1 cellular context compared by ENCODE assay signal in the genomic region with DNA sequence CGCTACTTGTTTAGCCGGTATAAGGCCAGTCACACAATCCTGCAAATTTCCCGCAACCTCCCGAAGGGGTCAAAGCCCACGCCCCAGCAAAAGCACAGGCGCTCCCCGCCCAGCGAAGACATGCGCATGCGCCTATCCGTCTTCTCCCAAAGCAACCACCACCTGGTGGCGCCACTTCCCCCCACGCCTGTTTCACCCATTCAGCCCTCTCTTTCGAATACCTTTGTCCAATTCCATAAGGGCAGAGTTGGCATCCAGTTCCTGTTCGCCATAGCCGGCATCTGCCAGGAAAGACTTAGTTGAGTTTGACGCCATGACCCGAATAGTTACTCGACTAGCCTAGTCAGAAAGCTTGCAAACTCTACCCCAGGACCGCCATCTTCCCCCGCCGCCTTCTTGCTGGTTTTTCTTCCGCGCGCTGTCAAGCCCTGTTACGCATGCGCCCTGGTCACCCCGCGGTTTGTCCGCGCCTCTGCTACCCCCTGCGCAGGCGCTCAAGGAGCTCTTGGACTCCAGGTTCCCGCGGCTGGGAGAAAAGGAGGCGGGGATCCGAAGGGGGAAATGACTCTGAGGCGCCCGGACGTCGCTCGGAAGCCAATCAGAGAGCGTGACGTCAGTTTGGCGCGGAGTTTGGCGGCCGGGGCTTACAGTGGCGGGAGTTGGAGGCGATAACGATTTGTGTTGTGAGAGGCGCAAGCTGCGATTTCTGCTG.
A peak's percentile ranks its signal among the peaks of the same experiment; 100 is the strongest.
TF ChIP-seq lines count a peak whose summit lies in the region.

A gene with protein sequence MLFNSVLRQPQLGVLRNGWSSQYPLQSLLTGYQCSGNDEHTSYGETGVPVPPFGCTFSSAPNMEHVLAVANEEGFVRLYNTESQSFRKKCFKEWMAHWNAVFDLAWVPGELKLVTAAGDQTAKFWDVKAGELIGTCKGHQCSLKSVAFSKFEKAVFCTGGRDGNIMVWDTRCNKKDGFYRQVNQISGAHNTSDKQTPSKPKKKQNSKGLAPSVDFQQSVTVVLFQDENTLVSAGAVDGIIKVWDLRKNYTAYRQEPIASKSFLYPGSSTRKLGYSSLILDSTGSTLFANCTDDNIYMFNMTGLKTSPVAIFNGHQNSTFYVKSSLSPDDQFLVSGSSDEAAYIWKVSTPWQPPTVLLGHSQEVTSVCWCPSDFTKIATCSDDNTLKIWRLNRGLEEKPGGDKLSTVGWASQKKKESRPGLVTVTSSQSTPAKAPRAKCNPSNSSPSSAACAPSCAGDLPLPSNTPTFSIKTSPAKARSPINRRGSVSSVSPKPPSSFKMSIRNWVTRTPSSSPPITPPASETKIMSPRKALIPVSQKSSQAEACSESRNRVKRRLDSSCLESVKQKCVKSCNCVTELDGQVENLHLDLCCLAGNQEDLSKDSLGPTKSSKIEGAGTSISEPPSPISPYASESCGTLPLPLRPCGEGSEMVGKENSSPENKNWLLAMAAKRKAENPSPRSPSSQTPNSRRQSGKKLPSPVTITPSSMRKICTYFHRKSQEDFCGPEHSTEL (plus strand): TSS at position 626 of the 712 bp plus-strand sequence. CDS start 143 bp downstream, outside the sequence.
A gene with protein sequence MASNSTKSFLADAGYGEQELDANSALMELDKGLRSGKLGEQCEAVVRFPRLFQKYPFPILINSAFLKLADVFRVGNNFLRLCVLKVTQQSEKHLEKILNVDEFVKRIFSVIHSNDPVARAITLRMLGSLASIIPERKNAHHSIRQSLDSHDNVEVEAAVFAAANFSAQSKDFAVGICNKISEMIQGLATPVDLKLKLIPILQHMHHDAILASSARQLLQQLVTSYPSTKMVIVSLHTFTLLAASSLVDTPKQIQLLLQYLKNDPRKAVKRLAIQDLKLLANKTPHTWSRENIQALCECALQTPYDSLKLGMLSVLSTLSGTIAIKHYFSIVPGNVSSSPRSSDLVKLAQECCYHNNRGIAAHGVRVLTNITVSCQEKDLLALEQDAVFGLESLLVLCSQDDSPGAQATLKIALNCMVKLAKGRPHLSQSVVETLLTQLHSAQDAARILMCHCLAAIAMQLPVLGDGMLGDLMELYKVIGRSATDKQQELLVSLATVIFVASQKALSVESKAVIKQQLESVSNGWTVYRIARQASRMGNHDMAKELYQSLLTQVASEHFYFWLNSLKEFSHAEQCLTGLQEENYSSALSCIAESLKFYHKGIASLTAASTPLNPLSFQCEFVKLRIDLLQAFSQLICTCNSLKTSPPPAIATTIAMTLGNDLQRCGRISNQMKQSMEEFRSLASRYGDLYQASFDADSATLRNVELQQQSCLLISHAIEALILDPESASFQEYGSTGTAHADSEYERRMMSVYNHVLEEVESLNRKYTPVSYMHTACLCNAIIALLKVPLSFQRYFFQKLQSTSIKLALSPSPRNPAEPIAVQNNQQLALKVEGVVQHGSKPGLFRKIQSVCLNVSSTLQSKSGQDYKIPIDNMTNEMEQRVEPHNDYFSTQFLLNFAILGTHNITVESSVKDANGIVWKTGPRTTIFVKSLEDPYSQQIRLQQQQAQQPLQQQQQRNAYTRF (minus strand): TSS at position 435 of the 712 bp plus-strand sequence. CDS start 120 bp downstream, at position 315.

TF ChIP-seq in HepG2, 621 proteins besides CTCF, POLR2A, EP300 and RAD21 (continued from another document and continues in another):
- TF ChIP-seq, protein P1, sequence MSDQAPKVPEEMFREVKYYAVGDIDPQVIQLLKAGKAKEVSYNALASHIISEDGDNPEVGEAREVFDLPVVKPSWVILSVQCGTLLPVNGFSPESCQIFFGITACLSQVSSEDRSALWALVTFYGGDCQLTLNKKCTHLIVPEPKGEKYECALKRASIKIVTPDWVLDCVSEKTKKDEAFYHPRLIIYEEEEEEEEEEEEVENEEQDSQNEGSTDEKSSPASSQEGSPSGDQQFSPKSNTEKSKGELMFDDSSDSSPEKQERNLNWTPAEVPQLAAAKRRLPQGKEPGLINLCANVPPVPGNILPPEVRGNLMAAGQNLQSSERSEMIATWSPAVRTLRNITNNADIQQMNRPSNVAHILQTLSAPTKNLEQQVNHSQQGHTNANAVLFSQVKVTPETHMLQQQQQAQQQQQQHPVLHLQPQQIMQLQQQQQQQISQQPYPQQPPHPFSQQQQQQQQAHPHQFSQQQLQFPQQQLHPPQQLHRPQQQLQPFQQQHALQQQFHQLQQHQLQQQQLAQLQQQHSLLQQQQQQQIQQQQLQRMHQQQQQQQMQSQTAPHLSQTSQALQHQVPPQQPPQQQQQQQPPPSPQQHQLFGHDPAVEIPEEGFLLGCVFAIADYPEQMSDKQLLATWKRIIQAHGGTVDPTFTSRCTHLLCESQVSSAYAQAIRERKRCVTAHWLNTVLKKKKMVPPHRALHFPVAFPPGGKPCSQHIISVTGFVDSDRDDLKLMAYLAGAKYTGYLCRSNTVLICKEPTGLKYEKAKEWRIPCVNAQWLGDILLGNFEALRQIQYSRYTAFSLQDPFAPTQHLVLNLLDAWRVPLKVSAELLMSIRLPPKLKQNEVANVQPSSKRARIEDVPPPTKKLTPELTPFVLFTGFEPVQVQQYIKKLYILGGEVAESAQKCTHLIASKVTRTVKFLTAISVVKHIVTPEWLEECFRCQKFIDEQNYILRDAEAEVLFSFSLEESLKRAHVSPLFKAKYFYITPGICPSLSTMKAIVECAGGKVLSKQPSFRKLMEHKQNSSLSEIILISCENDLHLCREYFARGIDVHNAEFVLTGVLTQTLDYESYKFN (CRISPR knock-in tag; conservative IDR thresholded peaks at IDR 0.05), result peak; percentile 63
- TF ChIP-seq BORCS8-MEF2B (CRISPR knock-in tag; IDR thresholded peaks at IDR 0.05), result peak; percentile 81; the same call in 1 of the 2 replicates
- no peak for TF ChIP-seq ZNF432 (CRISPR knock-in tag; IDR thresholded peaks at IDR 0.05; ENCODE audit: borderline replicate concordance)
- 0 out of 2 replicates have a peak, but pooled peaks have one; percentile 29 for TF ChIP-seq RELA (CRISPR knock-in tag; IDR thresholded peaks at IDR 0.05)
- TF ChIP-seq, protein P2, sequence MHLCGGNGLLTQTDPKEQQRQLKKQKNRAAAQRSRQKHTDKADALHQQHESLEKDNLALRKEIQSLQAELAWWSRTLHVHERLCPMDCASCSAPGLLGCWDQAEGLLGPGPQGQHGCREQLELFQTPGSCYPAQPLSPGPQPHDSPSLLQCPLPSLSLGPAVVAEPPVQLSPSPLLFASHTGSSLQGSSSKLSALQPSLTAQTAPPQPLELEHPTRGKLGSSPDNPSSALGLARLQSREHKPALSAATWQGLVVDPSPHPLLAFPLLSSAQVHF (CRISPR knock-in tag; IDR thresholded peaks at IDR 0.05), result 0 out of 2 replicates have a peak, but pooled peaks have one; percentile 35
- no peak for TF ChIP-seq NCOA5 (CRISPR knock-in tag; IDR thresholded peaks at IDR 0.05)
- TF ChIP-seq, protein P3, sequence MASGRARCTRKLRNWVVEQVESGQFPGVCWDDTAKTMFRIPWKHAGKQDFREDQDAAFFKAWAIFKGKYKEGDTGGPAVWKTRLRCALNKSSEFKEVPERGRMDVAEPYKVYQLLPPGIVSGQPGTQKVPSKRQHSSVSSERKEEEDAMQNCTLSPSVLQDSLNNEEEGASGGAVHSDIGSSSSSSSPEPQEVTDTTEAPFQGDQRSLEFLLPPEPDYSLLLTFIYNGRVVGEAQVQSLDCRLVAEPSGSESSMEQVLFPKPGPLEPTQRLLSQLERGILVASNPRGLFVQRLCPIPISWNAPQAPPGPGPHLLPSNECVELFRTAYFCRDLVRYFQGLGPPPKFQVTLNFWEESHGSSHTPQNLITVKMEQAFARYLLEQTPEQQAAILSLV (CRISPR knock-in tag; IDR thresholded peaks at IDR 0.05; ENCODE audit: borderline replicate concordance), result no peak
- TF ChIP-seq KDM5B (CRISPR knock-in tag; IDR thresholded peaks at IDR 0.05; ENCODE audit: borderline replicate concordance), result peak; percentile 74; the same call in 1 of the 2 replicates
- TF ChIP-seq ARHGAP35 (CRISPR knock-in tag; IDR thresholded peaks at IDR 0.05; ENCODE audit: borderline replicate concordance), result 0 out of 2 replicates have a peak, but pooled peaks have one; percentile 66
- no peak for TF ChIP-seq BHLHE40 (IDR thresholded peaks at IDR 0.05; ENCODE audit: low read length)
- peak; percentile 37 for TF ChIP-seq HDAC2 (CRISPR knock-in tag; IDR thresholded peaks at IDR 0.05)
- TF ChIP-seq YEATS2 (CRISPR knock-in tag; IDR thresholded peaks at IDR 0.05; ENCODE audit: borderline replicate concordance), result peak; percentile 87
- peak; percentile 62 for TF ChIP-seq HES4 (CRISPR knock-in tag; IDR thresholded peaks at IDR 0.05; ENCODE audit: borderline replicate concordance)
- TF ChIP-seq HMG20B (CRISPR knock-in tag; conservative IDR thresholded peaks at IDR 0.05), result no peak
- peak; percentile 79 for TF ChIP-seq RBFOX2 (IDR thresholded peaks at IDR 0.05; ENCODE audit: low read depth, low read length)
- TF ChIP-seq, protein P4, sequence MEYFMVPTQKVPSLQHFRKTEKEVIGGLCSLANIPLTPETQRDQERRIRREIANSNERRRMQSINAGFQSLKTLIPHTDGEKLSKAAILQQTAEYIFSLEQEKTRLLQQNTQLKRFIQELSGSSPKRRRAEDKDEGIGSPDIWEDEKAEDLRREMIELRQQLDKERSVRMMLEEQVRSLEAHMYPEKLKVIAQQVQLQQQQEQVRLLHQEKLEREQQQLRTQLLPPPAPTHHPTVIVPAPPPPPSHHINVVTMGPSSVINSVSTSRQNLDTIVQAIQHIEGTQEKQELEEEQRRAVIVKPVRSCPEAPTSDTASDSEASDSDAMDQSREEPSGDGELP (IDR thresholded peaks at IDR 0.05; ENCODE audit: borderline replicate concordance, low read depth), result peak; percentile 57
- TF ChIP-seq ZNF441 (CRISPR knock-in tag; IDR thresholded peaks at IDR 0.05; ENCODE audit: borderline replicate concordance), result peak; percentile 85
- TF ChIP-seq ZNF446 (CRISPR knock-in tag; IDR thresholded peaks at IDR 0.05), result no peak
- TF ChIP-seq ISX (CRISPR knock-in tag; conservative IDR thresholded peaks at IDR 0.05), result no peak
- TF ChIP-seq MTF2 (CRISPR knock-in tag; IDR thresholded peaks at IDR 0.05; ENCODE audit: borderline replicate concordance), result no peak
- no peak; the same call in none of the 2 replicates for TF ChIP-seq ZNF136 (CRISPR knock-in tag; IDR thresholded peaks at IDR 0.05; ENCODE audit: low read depth)
- TF ChIP-seq GATAD1 (CRISPR knock-in tag; IDR thresholded peaks at IDR 0.05), result peak; percentile 91
- TF ChIP-seq, protein P5, sequence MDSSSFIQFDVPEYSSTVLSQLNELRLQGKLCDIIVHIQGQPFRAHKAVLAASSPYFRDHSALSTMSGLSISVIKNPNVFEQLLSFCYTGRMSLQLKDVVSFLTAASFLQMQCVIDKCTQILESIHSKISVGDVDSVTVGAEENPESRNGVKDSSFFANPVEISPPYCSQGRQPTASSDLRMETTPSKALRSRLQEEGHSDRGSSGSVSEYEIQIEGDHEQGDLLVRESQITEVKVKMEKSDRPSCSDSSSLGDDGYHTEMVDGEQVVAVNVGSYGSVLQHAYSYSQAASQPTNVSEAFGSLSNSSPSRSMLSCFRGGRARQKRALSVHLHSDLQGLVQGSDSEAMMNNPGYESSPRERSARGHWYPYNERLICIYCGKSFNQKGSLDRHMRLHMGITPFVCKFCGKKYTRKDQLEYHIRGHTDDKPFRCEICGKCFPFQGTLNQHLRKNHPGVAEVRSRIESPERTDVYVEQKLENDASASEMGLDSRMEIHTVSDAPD (CRISPR knock-in tag; IDR thresholded peaks at IDR 0.05), result peak; percentile 43; the same call in 1 of the 2 replicates
- peak; percentile 30; the same call in 1 of the 2 replicates for TF ChIP-seq ZNF274 (CRISPR knock-in tag; IDR thresholded peaks at IDR 0.05)
- TF ChIP-seq ELF4 (CRISPR knock-in tag; IDR thresholded peaks at IDR 0.05; ENCODE audit: borderline replicate concordance), result peak; percentile 88
- TF ChIP-seq PHB2 (IDR thresholded peaks at IDR 0.05; ENCODE audit: partially characterized antibody), result no peak
- TF ChIP-seq, protein P6, sequence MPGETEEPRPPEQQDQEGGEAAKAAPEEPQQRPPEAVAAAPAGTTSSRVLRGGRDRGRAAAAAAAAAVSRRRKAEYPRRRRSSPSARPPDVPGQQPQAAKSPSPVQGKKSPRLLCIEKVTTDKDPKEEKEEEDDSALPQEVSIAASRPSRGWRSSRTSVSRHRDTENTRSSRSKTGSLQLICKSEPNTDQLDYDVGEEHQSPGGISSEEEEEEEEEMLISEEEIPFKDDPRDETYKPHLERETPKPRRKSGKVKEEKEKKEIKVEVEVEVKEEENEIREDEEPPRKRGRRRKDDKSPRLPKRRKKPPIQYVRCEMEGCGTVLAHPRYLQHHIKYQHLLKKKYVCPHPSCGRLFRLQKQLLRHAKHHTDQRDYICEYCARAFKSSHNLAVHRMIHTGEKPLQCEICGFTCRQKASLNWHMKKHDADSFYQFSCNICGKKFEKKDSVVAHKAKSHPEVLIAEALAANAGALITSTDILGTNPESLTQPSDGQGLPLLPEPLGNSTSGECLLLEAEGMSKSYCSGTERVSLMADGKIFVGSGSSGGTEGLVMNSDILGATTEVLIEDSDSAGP (CRISPR knock-in tag; IDR thresholded peaks at IDR 0.05; ENCODE audit: borderline replicate concordance), result peak; percentile 92; the same call in 1 of the 2 replicates
- no peak for TF ChIP-seq RAD51 (IDR thresholded peaks at IDR 0.05; ENCODE audit: borderline replicate concordance)
- TF ChIP-seq, protein P7, sequence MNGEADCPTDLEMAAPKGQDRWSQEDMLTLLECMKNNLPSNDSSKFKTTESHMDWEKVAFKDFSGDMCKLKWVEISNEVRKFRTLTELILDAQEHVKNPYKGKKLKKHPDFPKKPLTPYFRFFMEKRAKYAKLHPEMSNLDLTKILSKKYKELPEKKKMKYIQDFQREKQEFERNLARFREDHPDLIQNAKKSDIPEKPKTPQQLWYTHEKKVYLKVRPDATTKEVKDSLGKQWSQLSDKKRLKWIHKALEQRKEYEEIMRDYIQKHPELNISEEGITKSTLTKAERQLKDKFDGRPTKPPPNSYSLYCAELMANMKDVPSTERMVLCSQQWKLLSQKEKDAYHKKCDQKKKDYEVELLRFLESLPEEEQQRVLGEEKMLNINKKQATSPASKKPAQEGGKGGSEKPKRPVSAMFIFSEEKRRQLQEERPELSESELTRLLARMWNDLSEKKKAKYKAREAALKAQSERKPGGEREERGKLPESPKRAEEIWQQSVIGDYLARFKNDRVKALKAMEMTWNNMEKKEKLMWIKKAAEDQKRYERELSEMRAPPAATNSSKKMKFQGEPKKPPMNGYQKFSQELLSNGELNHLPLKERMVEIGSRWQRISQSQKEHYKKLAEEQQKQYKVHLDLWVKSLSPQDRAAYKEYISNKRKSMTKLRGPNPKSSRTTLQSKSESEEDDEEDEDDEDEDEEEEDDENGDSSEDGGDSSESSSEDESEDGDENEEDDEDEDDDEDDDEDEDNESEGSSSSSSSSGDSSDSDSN (CRISPR knock-in tag; IDR thresholded peaks at IDR 0.05), result peak; percentile 55
- 0 out of 2 replicates have a peak, but pooled peaks have one; percentile 39 for TF ChIP-seq ZNF709 (CRISPR knock-in tag; IDR thresholded peaks at IDR 0.05)
- TF ChIP-seq KAT7 (CRISPR knock-in tag; IDR thresholded peaks at IDR 0.05; ENCODE audit: borderline replicate concordance), result no peak
- TF ChIP-seq ZC3H13 (CRISPR knock-in tag; IDR thresholded peaks at IDR 0.05), result 0 out of 2 replicates have a peak, but pooled peaks have one; percentile 28
- peak; percentile 76 for TF ChIP-seq PHF20 (CRISPR knock-in tag; IDR thresholded peaks at IDR 0.05)
- TF ChIP-seq HOXA5 (CRISPR knock-in tag; IDR thresholded peaks at IDR 0.05), result no peak
- TF ChIP-seq HOXD1 (CRISPR knock-in tag; IDR thresholded peaks at IDR 0.05), result no peak
- TF ChIP-seq GLI4 (CRISPR knock-in tag; IDR thresholded peaks at IDR 0.05; ENCODE audit: borderline replicate concordance), result peak; percentile 43; the same call in 1 of the 2 replicates
- peak; percentile 95 for TF ChIP-seq ZMYM4 (CRISPR knock-in tag; IDR thresholded peaks at IDR 0.05)
- TF ChIP-seq FOXK2 (IDR thresholded peaks at IDR 0.05), result peak; percentile 71; the same call in 1 of the 2 replicates
- TF ChIP-seq RBAK (CRISPR knock-in tag; IDR thresholded peaks at IDR 0.05), result no peak
